10 cellular contexts compared by ENCODE assay signal in the genomic region with DNA sequence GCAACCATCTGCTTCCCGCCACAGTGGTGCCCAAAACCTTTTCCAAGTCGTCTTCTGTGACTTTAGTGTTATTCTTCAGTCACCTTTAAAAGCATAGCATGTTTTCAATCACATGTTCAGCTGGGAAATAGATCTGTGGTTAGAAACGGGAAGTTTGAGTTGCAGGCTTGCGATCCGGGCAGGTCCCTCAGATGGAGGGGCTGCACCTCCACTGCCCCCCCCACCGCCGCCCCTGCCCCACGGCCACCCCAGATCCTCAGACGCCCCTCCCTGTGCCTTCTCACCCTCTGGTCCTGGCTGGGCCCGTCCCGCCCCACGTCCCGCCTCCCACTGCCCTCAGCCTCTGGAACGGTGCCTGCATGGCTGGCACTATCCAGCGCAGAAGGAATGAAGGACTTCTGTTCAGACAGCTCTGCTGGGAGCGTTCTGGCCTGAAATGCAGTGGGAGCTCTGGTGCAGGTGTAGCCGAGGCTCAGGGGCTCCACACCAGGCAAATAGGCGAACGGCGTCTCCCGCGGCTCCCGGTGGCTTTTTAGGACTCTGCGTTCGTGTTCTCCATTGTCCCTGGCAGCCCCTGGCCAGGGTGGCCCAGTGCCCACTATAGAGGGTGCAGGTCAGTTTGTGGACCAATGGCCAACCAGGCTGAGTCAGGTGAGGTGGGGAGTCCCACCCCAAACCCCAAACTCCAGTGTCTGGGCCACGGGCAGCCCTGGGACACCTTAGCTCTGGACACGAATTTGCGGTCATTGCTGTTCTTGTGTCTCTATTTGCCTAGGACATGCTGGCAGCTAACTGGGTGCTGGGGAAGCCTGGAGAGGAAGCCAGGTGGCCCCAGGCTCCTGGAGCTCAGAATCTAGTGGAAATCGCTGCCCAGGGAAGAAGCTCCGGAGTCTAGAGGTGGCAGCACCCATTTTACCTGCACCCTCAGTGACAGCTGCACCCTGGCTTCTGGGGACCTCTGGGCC.
DNase-seq lines count a peak whose midpoint lies in the region; ATAC-seq and TF ChIP-seq lines count a peak whose summit lies in the region.
"Had no signal": no experiment of that assay in that cellular context is flagged by ENCODE, and none has a peak within 500 bp of the region (broad histone marks: within the 10 kb centered on the region; RNA-seq: fewer than 3 reads in every experiment).

No MANE protein-coding gene starts in this region.

- no peaks in the 10 kb centered on the region for H4K20me1 ChIP-seq in SK-N-SH (ENCODE audit: insufficient read depth)

- intact Hi-C loops in prostate gland (cut with DNase I): no loop called here

- POLR2A ChIA-PET in SK-N-SH (lab: Yijun Ruan, JAX): no interaction called here

- 41% methylated on average over 30 of the region's 30 CpGs for WGBS in prostate gland
- WGBS in SK-N-SH (ENCODE audit: low lambda C conversion rate): 81% methylated on average over 14 of the region's 30 CpGs

- no peak for TF ChIP-seq RAD21 in SK-N-SH (IDR thresholded peaks at IDR 0.05; ENCODE audit: low read length)

- peaks cover under 1% of the 10 kb centered on the region for H3F3A ChIP-seq in SK-N-SH (replicated peaks; ENCODE audit: insufficient read depth)

- H2AFZ ChIP-seq in SK-N-SH (ENCODE audit: low read depth): no peak overlapping the region

- H3K9me3 ChIP-seq in RWPE2 (ENCODE audit: severe bottlenecking): no peaks in the 10 kb centered on the region
- no peaks in the 10 kb centered on the region for H3K9me3 ChIP-seq in cardiac muscle cell (ENCODE audit: low read depth)
- H3K9me3 ChIP-seq in prostate gland: no peaks in the 10 kb centered on the region
- no peaks in the 10 kb centered on the region for H3K9me3 ChIP-seq in SK-N-SH

- H3K9me2 ChIP-seq in SK-N-SH: no peaks in the 10 kb centered on the region

- H3K4me1 ChIP-seq in RWPE2 (ENCODE audit: insufficient read depth, poor library complexity, severe bottlenecking): peaks cover 12% of the 10 kb centered on the region
- H3K4me1 ChIP-seq in cardiac muscle cell (ENCODE audit: low read depth): peaks cover 22% of the 10 kb centered on the region
- peaks cover 1% of the 10 kb centered on the region for H3K4me1 ChIP-seq in prostate gland (replicated peaks)
- H3K4me1 ChIP-seq in SK-N-SH (ENCODE audit: control insufficient read depth in 1 of 2, insufficient read depth in 2 of 2, low read depth in 1 of 2, low read length in 1 of 2): peaks cover 0 to 5% of the 10 kb centered on the region in 2 experiments; a peak in 2 of 4 replicates

- H3K36me3 ChIP-seq in RWPE2 (ENCODE audit: low read depth) (no peaks in the 10 kb centered on the region), cardiac muscle cell (no peaks in the 10 kb centered on the region), prostate gland (no peaks in the 10 kb centered on the region), SK-N-SH (replicated peaks in 1 of 2; ENCODE audit: control insufficient read depth in 1 of 2, insufficient read depth in 2 of 2, low read length in 1 of 2) (no peaks in the 10 kb centered on the region)

- H3K4me3 ChIP-seq in RWPE2 (ENCODE audit: severe bottlenecking): no peak overlapping the region
- H3K4me3 ChIP-seq in cardiac muscle cell: no peak overlapping the region
- H3K4me3 ChIP-seq in prostate gland: no peak overlapping the region
- H3K4me3 ChIP-seq in SK-N-SH (ENCODE audit: low read depth in 2 of 2, low read length in 1 of 2): no peak overlapping the region

- H3K4me2 ChIP-seq in SK-N-SH: no peak overlapping the region

- no peaks in the 10 kb centered on the region for H3K79me2 ChIP-seq in SK-N-SH (ENCODE audit: insufficient read depth)

- H3K27me3 ChIP-seq in RWPE2 (ENCODE audit: insufficient read depth, poor library complexity, severe bottlenecking) (no peaks in the 10 kb centered on the region), cardiac muscle cell (no peaks in the 10 kb centered on the region), prostate gland (replicated peaks; ENCODE audit: insufficient read depth) (no peaks in the 10 kb centered on the region), SK-N-SH (ENCODE audit: insufficient read depth) (no peaks in the 10 kb centered on the region)

- CTCF ChIA-PET in SK-N-SH (lab: Yijun Ruan, JAX): interaction anchor here (0.9 to 3.1 kb wide), 4 partner anchors 11 to 83 kb away, joined by 3 to 14 read pairs (median 8); no protein-coding TSS in a partner anchor

- no peak for TF ChIP-seq POLR2A in prostate gland (IDR thresholded peaks at IDR 0.05)

- H3K9ac ChIP-seq in SK-N-SH: no peak overlapping the region

- TF ChIP-seq CTCF in RWPE2 (IDR thresholded peaks at IDR 0.05; ENCODE audit: poor library complexity, severe bottlenecking) (no peak), cardiac muscle cell (IDR thresholded peaks at IDR 0.05; ENCODE audit: low read depth, low read length) (no peak), prostate gland (IDR thresholded peaks at IDR 0.05) (no peak), SK-N-SH (IDR thresholded peaks at IDR 0.05) (no peak)

- peak; percentile 20 for DNase-seq in GDM1 (lab: John Stamatoyannopoulos, UW)
- peak; percentile 68 for DNase-seq in RWPE2 (ENCODE audit: low spot score)
- DNase-seq in cardiac muscle cell (ENCODE audit: low read depth in 1 of 2, low spot score in 1 of 2): no peak
- peak; percentile 43 for DNase-seq in prostate gland (ENCODE audit: low spot score)
- DNase-seq in NCI-H1105 treated with DMSO at 0.1 percent for 48 hours (lab: John Stamatoyannopoulos, UW): no peak
- no peak for DNase-seq in activated CD4-positive, CD25-positive, alpha-beta regulatory T cell (lab: John Stamatoyannopoulos, UW)
- no peak for DNase-seq in SK-N-SH
- DNase-seq: dermis blood vessel endothelial cell; retina; stimulated activated CD8-positive, alpha-beta memory T cell treated with anti-CD3 and anti-CD28 coated beads, Interleukin-4, amount 100 ng/mL, for 48 hours had no signal

- no peak overlapping the region for H3K27ac ChIP-seq in RWPE2 (ENCODE audit: poor library complexity, severe bottlenecking)
- H3K27ac ChIP-seq in cardiac muscle cell: peak overlapping the region; percentile 62
- H3K27ac ChIP-seq in prostate gland: peak overlapping the region in 1 of 2 donors; percentile 12
- no peak overlapping the region for H3K27ac ChIP-seq in SK-N-SH (ENCODE audit: low read depth in 2 of 2, low read length in 1 of 2)

- no peak for TF ChIP-seq EP300 in SK-N-SH (IDR thresholded peaks at IDR 0.05; ENCODE audit: borderline replicate concordance in 1 of 2, low read depth in 1 of 2, low read length in 1 of 2)

- ATAC-seq in RWPE2 (ENCODE audit: low read depth): no peak

TF ChIP-seq in SK-N-SH, 30 proteins besides CTCF, POLR2A, EP300 and RAD21:
- TF ChIP-seq JUND (IDR thresholded peaks at IDR 0.05) (no peak), SIN3A (IDR thresholded peaks at IDR 0.05; ENCODE audit: borderline replicate concordance, low read depth, low read length) (no peak), RXRA (IDR thresholded peaks at IDR 0.05; ENCODE audit: borderline replicate concordance, low read depth) (no peak), NRF1 (IDR thresholded peaks at IDR 0.05; ENCODE audit: low read depth, low read length) (no peak), TEAD4 (IDR thresholded peaks at IDR 0.05; ENCODE audit: borderline replicate concordance, insufficient read depth) (no peak), EZH2phosphoT487 (IDR thresholded peaks at IDR 0.05; ENCODE audit: borderline replicate concordance, low read depth) (no peak), TCF12 (IDR thresholded peaks at IDR 0.05) (no peak), FOXJ3 (CRISPR knock-in tag; IDR thresholded peaks at IDR 0.05) (no peak)
- TF ChIP-seq, protein P1, sequence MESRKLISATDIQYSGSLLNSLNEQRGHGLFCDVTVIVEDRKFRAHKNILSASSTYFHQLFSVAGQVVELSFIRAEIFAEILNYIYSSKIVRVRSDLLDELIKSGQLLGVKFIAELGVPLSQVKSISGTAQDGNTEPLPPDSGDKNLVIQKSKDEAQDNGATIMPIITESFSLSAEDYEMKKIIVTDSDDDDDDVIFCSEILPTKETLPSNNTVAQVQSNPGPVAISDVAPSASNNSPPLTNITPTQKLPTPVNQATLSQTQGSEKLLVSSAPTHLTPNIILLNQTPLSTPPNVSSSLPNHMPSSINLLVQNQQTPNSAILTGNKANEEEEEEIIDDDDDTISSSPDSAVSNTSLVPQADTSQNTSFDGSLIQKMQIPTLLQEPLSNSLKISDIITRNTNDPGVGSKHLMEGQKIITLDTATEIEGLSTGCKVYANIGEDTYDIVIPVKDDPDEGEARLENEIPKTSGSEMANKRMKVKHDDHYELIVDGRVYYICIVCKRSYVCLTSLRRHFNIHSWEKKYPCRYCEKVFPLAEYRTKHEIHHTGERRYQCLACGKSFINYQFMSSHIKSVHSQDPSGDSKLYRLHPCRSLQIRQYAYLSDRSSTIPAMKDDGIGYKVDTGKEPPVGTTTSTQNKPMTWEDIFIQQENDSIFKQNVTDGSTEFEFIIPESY (IDR thresholded peaks at IDR 0.05; ENCODE audit: borderline replicate concordance, low read depth): no peak
- TF ChIP-seq, protein P2, sequence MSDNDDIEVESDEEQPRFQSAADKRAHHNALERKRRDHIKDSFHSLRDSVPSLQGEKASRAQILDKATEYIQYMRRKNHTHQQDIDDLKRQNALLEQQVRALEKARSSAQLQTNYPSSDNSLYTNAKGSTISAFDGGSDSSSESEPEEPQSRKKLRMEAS (IDR thresholded peaks at IDR 0.05; ENCODE audit: low read depth): no peak
- TF ChIP-seq, protein P3, sequence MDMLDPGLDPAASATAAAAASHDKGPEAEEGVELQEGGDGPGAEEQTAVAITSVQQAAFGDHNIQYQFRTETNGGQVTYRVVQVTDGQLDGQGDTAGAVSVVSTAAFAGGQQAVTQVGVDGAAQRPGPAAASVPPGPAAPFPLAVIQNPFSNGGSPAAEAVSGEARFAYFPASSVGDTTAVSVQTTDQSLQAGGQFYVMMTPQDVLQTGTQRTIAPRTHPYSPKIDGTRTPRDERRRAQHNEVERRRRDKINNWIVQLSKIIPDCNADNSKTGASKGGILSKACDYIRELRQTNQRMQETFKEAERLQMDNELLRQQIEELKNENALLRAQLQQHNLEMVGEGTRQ (IDR thresholded peaks at IDR 0.05; ENCODE audit: borderline replicate concordance, low read depth, low read length): no peak

Comparison
In these comparisons a context has a peak if more than half of its experiments do, and no peak if none do; other contexts are left out.
1. DNase-seq: peak in GDM1 (single experiment), RWPE2 (single experiment) and prostate gland (single experiment); none in cardiac muscle cell (0 of 2), NCI-H1105 treated with DMSO at 0.1 percent for 48 hours (single experiment), activated CD4-positive, CD25-positive, alpha-beta regulatory T cell (0 of 4) and SK-N-SH (single experiment).